Comparison of ENCODE assay signal across 8 cellular contexts in genomic region chr20:2207770-2208097, GRCh38.
DNase-seq lines count a peak whose midpoint lies in the region; ATAC-seq, FAIRE-seq and TF ChIP-seq lines count a peak whose summit lies in the region.

No MANE protein-coding gene starts in this region.

- peak overlapping the region; percentile 95 for H3K4me2 ChIP-seq in BLaER1

- no peaks in the 10 kb centered on the region for H4K20me1 ChIP-seq in BLaER1

- peak overlapping the region; percentile 68 for H3K4me3 ChIP-seq in BLaER1
- peak overlapping the region; percentile 53 to 61 for H3K4me3 ChIP-seq in cardiac fibroblast (replicated peaks in 1 of 2; ENCODE audit: low read depth in 2 of 2, low read length in 2 of 2)

- peaks cover 29% of the 10 kb centered on the region for H3K4me1 ChIP-seq in BLaER1

- H3K27ac Mint-ChIP-seq in natural killer cell treated with Interleukin-12 subunit alpha and Interleukin-12 subunit beta and Interleukin-15 and Interleukin-18, amount 100 ng/mL, for 72 hours = no peak overlapping the region

- H3K4me1 Mint-ChIP-seq in natural killer cell treated with Interleukin-12 subunit alpha and Interleukin-12 subunit beta and Interleukin-15 and Interleukin-18, amount 100 ng/mL, for 72 hours (ENCODE audit: low read depth in 2 of 2) = no peaks in the 10 kb centered on the region

- ATAC-seq in HG02938 (IDR thresholded peaks at IDR 0.05; ENCODE audit: unreplicated experiment) = peak; percentile 31
- no peak for ATAC-seq in natural killer cell treated with Interleukin-12 subunit alpha and Interleukin-12 subunit beta and Interleukin-15 and Interleukin-18, amount 100 ng/mL, for 72 hours
- no peak for ATAC-seq in GM19452 (IDR thresholded peaks at IDR 0.05; ENCODE audit: unreplicated experiment)

- peaks cover 20 to 26% of the 10 kb centered on the region in 2 donors for H3K27me3 Mint-ChIP-seq in natural killer cell treated with Interleukin-12 subunit alpha and Interleukin-12 subunit beta and Interleukin-15 and Interleukin-18, amount 100 ng/mL, for 72 hours

- no peaks in the 10 kb centered on the region for H3K9me3 Mint-ChIP-seq in natural killer cell treated with Interleukin-12 subunit alpha and Interleukin-12 subunit beta and Interleukin-15 and Interleukin-18, amount 100 ng/mL, for 72 hours

- peak overlapping the region; percentile 67; the same call in 1 of the 2 replicates for H3K9ac ChIP-seq in BLaER1

- H3K36me3 Mint-ChIP-seq in natural killer cell treated with Interleukin-12 subunit alpha and Interleukin-12 subunit beta and Interleukin-15 and Interleukin-18, amount 100 ng/mL, for 72 hours = no peaks in the 10 kb centered on the region

- FAIRE-seq in HTR-8/SVneo (lab: Jason Lieb, UNC) = no peak

- H3K9me3 ChIP-seq in BLaER1 = no peaks in the 10 kb centered on the region

- no peaks in the 10 kb centered on the region; the same call in 1 of the 2 replicates for H3K27me3 ChIP-seq in BLaER1

- no peak for DNase-seq in cardiac fibroblast (ENCODE audit: low read depth in 2 of 2)
- no peak for DNase-seq in natural killer cell treated with Interleukin-12 subunit alpha and Interleukin-12 subunit beta and Interleukin-15 and Interleukin-18, amount 100 ng/mL, for 72 hours (ENCODE audit: low spot score)
- no peak for DNase-seq in HTR-8/SVneo (ENCODE audit: insufficient read length, low spot score)
- no peak for DNase-seq in UCSD-AML1 (lab: John Stamatoyannopoulos, UW; ENCODE audit: unreplicated experiment)
- DNase-seq in NCI-H748 (lab: John Stamatoyannopoulos, UW; ENCODE audit: unreplicated experiment) = no peak

- H3K36me3 ChIP-seq in BLaER1 = no peaks in the 10 kb centered on the region

- H3K27ac ChIP-seq in BLaER1 = no peak overlapping the region

- TF ChIP-seq CTCF in cardiac fibroblast (IDR thresholded peaks at IDR 0.05; ENCODE audit: low read depth, low read length) = no peak

- H3K4me3 Mint-ChIP-seq in natural killer cell treated with Interleukin-12 subunit alpha and Interleukin-12 subunit beta and Interleukin-15 and Interleukin-18, amount 100 ng/mL, for 72 hours = peak overlapping the region; percentile 61
